ENCODE assay signal across 8 cellular contexts in genomic region chr3:56725175-56725574, GRCh38. TPM values are rescaled to one million over a fixed set of nuclear protein-coding genes. Genes with fewer than 3 reads are reported as not detected.
A peak's percentile ranks its signal among the peaks of the same experiment; 100 is the strongest.
DNase-seq lines count a peak whose midpoint lies in the region; ATAC-seq and TF ChIP-seq lines count a peak whose summit lies in the region.

No MANE protein-coding gene starts in this region.

- H2AFZ ChIP-seq in OCI-LY7 (ENCODE audit: low read length): no peak overlapping the region

- DNase-seq in GM13976 (ENCODE audit: low spot score): peak; percentile 72
- DNase-seq in T-helper 9 cell: peak; percentile 23
- DNase-seq in left colon: peak; percentile 13 to 34
- no peak for DNase-seq in UCSD-AML1 (lab: John Stamatoyannopoulos, UW; ENCODE audit: unreplicated experiment)
- DNase-seq in iPS-NIHi7 (ENCODE audit: extremely low spot score): no peak
- DNase-seq in OCI-LY7 (ENCODE audit: low spot score): no peak
- no peak for DNase-seq in RWPE1 (ENCODE audit: low spot score)

- CTCF ChIA-PET in OCI-LY7 (lab: Charles Lee; ENCODE audit: unreplicated experiment) (no interaction called here), RWPE1 (lab: Yijun Ruan, JAX) (no interaction called here)

- H3K9me2 ChIP-seq in OCI-LY7 (ENCODE audit: insufficient read depth, low read length): no peaks in the 10 kb centered on the region

- H3K27ac ChIP-seq in OCI-LY7 (ENCODE audit: low read depth, low read length, poor library complexity, severe bottlenecking) (no peak overlapping the region), RWPE1 (no peak overlapping the region)

- ATAC-seq in HG02759 (IDR thresholded peaks at IDR 0.05; ENCODE audit: unreplicated experiment): peak; percentile 96
- peak; percentile 38 for ATAC-seq in left colon

- intact Hi-C loops in left colon (cut with DNase I, micrococcal nuclease): no loop called here
- intact Hi-C loops in OCI-LY7 (cut with micrococcal nuclease; ENCODE audit: unreplicated experiment): no loop called here

- H3K4me1 ChIP-seq in OCI-LY7 (ENCODE audit: insufficient read depth, low read length, poor library complexity, severe bottlenecking): no peaks in the 10 kb centered on the region

- in situ Hi-C loops in GM13976 (cut with MboI; ENCODE audit: low sequenced_read_pairs, unreplicated experiment): no loop called here

- no TSS peak for BruUV-seq in OCI-LY7 (replicated peaks; lab: Mats Ljungman, UMichigan)

- no peak for TF ChIP-seq CTCF in GM13976 (IDR thresholded peaks at IDR 0.05; ENCODE audit: borderline replicate concordance, control extremely low read depth, extremely low read depth, insufficient read depth, missing control alignments)
- no peak for TF ChIP-seq CTCF in OCI-LY7 (conservative IDR thresholded peaks at IDR 0.05; ENCODE audit: low read length)
- no peak for TF ChIP-seq CTCF in RWPE1 (conservative IDR thresholded peaks at IDR 0.05; ENCODE audit: low read depth)

- peaks cover 52% of the 10 kb centered on the region for H3K36me3 ChIP-seq in OCI-LY7 (ENCODE audit: insufficient read depth, low read length)

- H3K79me2 ChIP-seq in OCI-LY7 (ENCODE audit: insufficient read depth, low read depth, low read length): no peaks in the 10 kb centered on the region

- POLR2A ChIA-PET in OCI-LY7 (lab: Charles Lee) (interaction anchor here (1.4 to 1.5 kb wide), 2 partner anchors 10 to 17 kb away, joined by 4 to 5 read pairs; no protein-coding TSS in a partner anchor), RWPE1 (lab: Yijun Ruan, JAX; ENCODE audit: low non-redundant PET) (no interaction called here)

- no peaks in the 10 kb centered on the region for H3K9me3 ChIP-seq in OCI-LY7 (ENCODE audit: low read length)

- no peak overlapping the region for H3K4me2 ChIP-seq in OCI-LY7 (ENCODE audit: low read length)

- H3K4me3 ChIP-seq in OCI-LY7 (ENCODE audit: low read depth, low read length, poor library complexity, severe bottlenecking): no peak overlapping the region

- no peaks in the 10 kb centered on the region for H4K20me1 ChIP-seq in OCI-LY7 (ENCODE audit: insufficient read depth, low read length)

RNA-seq across cellular contexts. Expression of gene TASOR, which starts 42.1 kb away (rescaled TPM):
- total RNA-seq in left colon (10 to 100 TPM; 41.2 to 43.1 TPM), OCI-LY7 (2022) (121 and 144 TPM in 2 replicates)
- total RNA-seq in OCI-LY7 (2014; rRNA removed; shearing (Covaris generic)): 94.7 and 96.5 TPM in 2 replicates

Comparison
In these comparisons a context has a peak if more than half of its experiments do, and no peak if none do; other contexts are left out.
1. DNase-seq: peak in GM13976 (single experiment), T-helper 9 cell (single experiment) and left colon (2 of 2); none in UCSD-AML1 (single experiment), iPS-NIHi7 (single experiment), OCI-LY7 (single experiment) and RWPE1 (single experiment).